8 cellular contexts compared by ENCODE assay signal in the genomic region with DNA sequence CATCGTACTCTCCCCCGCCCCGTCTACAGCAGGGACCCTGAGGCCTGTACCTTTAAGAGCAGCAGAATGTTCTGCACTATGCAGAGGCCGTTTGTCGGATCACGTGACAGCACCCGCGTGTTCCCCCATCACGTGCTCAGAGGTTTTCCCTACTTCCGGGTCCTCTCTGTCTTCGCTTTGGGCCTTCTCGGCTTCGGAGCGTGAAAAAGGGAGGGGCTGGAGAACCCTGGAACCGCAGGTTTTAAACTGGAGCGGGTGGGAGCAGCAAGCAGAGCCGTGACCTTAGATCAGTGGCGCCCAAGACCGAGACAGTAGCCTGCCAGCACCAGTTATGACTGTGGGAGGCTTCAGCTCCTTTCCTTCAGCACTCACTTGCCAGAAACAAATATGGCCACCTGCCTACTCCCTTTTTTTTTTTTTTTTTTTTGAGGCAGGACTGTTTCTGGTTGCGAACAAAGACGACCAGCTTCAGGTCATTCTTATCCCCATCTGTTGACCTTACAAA. TPM values are rescaled to one million over a fixed set of nuclear protein-coding genes. Genes with fewer than 3 reads are reported as not detected.
DNase-seq lines count a peak whose midpoint lies in the region; ATAC-seq and TF ChIP-seq lines count a peak whose summit lies in the region.

A gene (minus strand): TSS at position 105 of the 505 bp plus-strand sequence. CDS start 315 bp downstream, outside the sequence.

- H4K20me1 ChIP-seq in DOHH2 (ENCODE audit: control insufficient read depth, insufficient read depth, low read depth, low read length) = no peaks in the 10 kb centered on the region
- H4K20me1 ChIP-seq in GM23338 (replicated peaks; ENCODE audit: insufficient read depth) = no peaks in the 10 kb centered on the region

- H3K4me3 Mint-ChIP-seq in GM23338 = peak within 1 kb of the TSS; percentile 98
- peak within 1 kb of the TSS; percentile 95 for H3K4me3 Mint-ChIP-seq in activated T-helper 17 cell treated with anti-CD3 and anti-CD28 coated beads, Interleukin-2, amount 50 U/mL, for 72 hours
- peak within 1 kb of the TSS; percentile 95 to 100 (median 98) for H3K4me3 Mint-ChIP-seq in naive thymus-derived CD4-positive, alpha-beta T cell
- H3K4me3 Mint-ChIP-seq in stimulated activated memory B cell treated with anti-CD40 and anti-IgM and Interleukin-4, amounts not matched to agents 10 μg/mL and 1 μg/mL and 100 μg/mL, for 72 hours = peak within 1 kb of the TSS; percentile 98

- no peaks in the 10 kb centered on the region for H3K9me3 Mint-ChIP-seq in GM23338
- no peaks in the 10 kb centered on the region for H3K9me3 Mint-ChIP-seq in activated T-helper 17 cell treated with anti-CD3 and anti-CD28 coated beads, Interleukin-2, amount 50 U/mL, for 72 hours
- H3K9me3 Mint-ChIP-seq in naive thymus-derived CD4-positive, alpha-beta T cell = peaks cover 0 to 4% (median 0%) of the 10 kb centered on the region in 11 donors
- no peaks in the 10 kb centered on the region for H3K9me3 Mint-ChIP-seq in stimulated activated memory B cell treated with anti-CD40 and anti-IgM and Interleukin-4, amounts not matched to agents 10 μg/mL and 1 μg/mL and 100 μg/mL, for 72 hours

- POLR2A ChIA-PET in RWPE1 (lab: Yijun Ruan, JAX; ENCODE audit: low non-redundant PET) = interaction anchor here (0.6 kb wide), 3 partner anchors 13 to 52 kb away, joined by 3 to 5 read pairs (median 5); no protein-coding TSS in a partner anchor
- POLR2A ChIA-PET in naive thymus-derived CD4-positive, alpha-beta T cell (lab: Charles Lee) = interaction anchor here (0.6 to 5.2 kb wide), 12 partner anchors 12 to 1629 kb away, joined by 3 to 72 read pairs (median 4); a partner anchor contains a TSS

- H3K27ac Mint-ChIP-seq in GM23338 = peak within 1 kb of the TSS; percentile 100
- peak within 1 kb of the TSS; percentile 99 for H3K27ac Mint-ChIP-seq in activated T-helper 17 cell treated with anti-CD3 and anti-CD28 coated beads, Interleukin-2, amount 50 U/mL, for 72 hours
- H3K27ac Mint-ChIP-seq in naive thymus-derived CD4-positive, alpha-beta T cell = peak within 1 kb of the TSS; percentile 99 to 100 (median 100)
- H3K27ac Mint-ChIP-seq in stimulated activated memory B cell treated with anti-CD40 and anti-IgM and Interleukin-4, amounts not matched to agents 10 μg/mL and 1 μg/mL and 100 μg/mL, for 72 hours = peak within 1 kb of the TSS; percentile 100

- peak within 1 kb of the TSS; percentile 89 for H3K27ac ChIP-seq in DOHH2 (ENCODE audit: low read depth, low read length)
- peak within 1 kb of the TSS; percentile 94 for H3K27ac ChIP-seq in GM23338 (ENCODE audit: low read depth)
- peak within 1 kb of the TSS; percentile 89 for H3K27ac ChIP-seq in RWPE1
- H3K27ac ChIP-seq in naive thymus-derived CD4-positive, alpha-beta T cell (ENCODE audit: low read depth, low read length) = peak within 1 kb of the TSS; percentile 95

- H3K4me2 ChIP-seq in DOHH2 (ENCODE audit: low read length) = peak within 1 kb of the TSS; percentile 89
- peak within 1 kb of the TSS; percentile 89 for H3K4me2 ChIP-seq in GM23338

- peaks cover 12% of the 10 kb centered on the region for H3K27me3 Mint-ChIP-seq in GM23338 (ENCODE audit: insufficient read depth, low read depth, poor library complexity)
- H3K27me3 Mint-ChIP-seq in activated T-helper 17 cell treated with anti-CD3 and anti-CD28 coated beads, Interleukin-2, amount 50 U/mL, for 72 hours = no peaks in the 10 kb centered on the region
- H3K27me3 Mint-ChIP-seq in naive thymus-derived CD4-positive, alpha-beta T cell = no peaks in the 10 kb centered on the region
- H3K27me3 Mint-ChIP-seq in stimulated activated memory B cell treated with anti-CD40 and anti-IgM and Interleukin-4, amounts not matched to agents 10 μg/mL and 1 μg/mL and 100 μg/mL, for 72 hours = no peaks in the 10 kb centered on the region

- H3K36me3 Mint-ChIP-seq in GM23338 (ENCODE audit: low read depth) = peaks cover 3% of the 10 kb centered on the region; the same call in 1 of the 3 replicates
- peaks cover 46% of the 10 kb centered on the region for H3K36me3 Mint-ChIP-seq in activated T-helper 17 cell treated with anti-CD3 and anti-CD28 coated beads, Interleukin-2, amount 50 U/mL, for 72 hours (ENCODE audit: low read depth)
- peaks cover 0 to 20% (median 4%) of the 10 kb centered on the region in 5 donors for H3K36me3 Mint-ChIP-seq in naive thymus-derived CD4-positive, alpha-beta T cell
- H3K36me3 Mint-ChIP-seq in stimulated activated memory B cell treated with anti-CD40 and anti-IgM and Interleukin-4, amounts not matched to agents 10 μg/mL and 1 μg/mL and 100 μg/mL, for 72 hours = peaks cover 22% of the 10 kb centered on the region

- H3K79me2 ChIP-seq in DOHH2 (ENCODE audit: control insufficient read depth, low read length) = peaks cover 12% of the 10 kb centered on the region
- H3K79me2 ChIP-seq in GM23338 (replicated peaks; ENCODE audit: insufficient read depth) = no peaks in the 10 kb centered on the region

- intact Hi-C loops in naive thymus-derived CD4-positive, alpha-beta T cell (cut with micrococcal nuclease) = loop anchor here in 1 of 2 donors (1.0 to 10.0 kb wide), 6 partner anchors 62 to 353 kb away; a partner anchor contains a TSS

- no peaks in the 10 kb centered on the region for H3K4me1 Mint-ChIP-seq in GM23338
- peaks cover 40% of the 10 kb centered on the region for H3K4me1 Mint-ChIP-seq in activated T-helper 17 cell treated with anti-CD3 and anti-CD28 coated beads, Interleukin-2, amount 50 U/mL, for 72 hours
- peaks cover 41 to 77% (median 62%) of the 10 kb centered on the region in 7 donors for H3K4me1 Mint-ChIP-seq in naive thymus-derived CD4-positive, alpha-beta T cell
- H3K4me1 Mint-ChIP-seq in stimulated activated memory B cell treated with anti-CD40 and anti-IgM and Interleukin-4, amounts not matched to agents 10 μg/mL and 1 μg/mL and 100 μg/mL, for 72 hours = peaks cover 58% of the 10 kb centered on the region

- H3K36me3 ChIP-seq in DOHH2 (ENCODE audit: control insufficient read depth, low read length) (peaks cover 8% of the 10 kb centered on the region; the same call in 1 of the 2 replicates), GM23338 (ENCODE audit: insufficient read depth) (no peaks in the 10 kb centered on the region)
- peaks cover 9 to 31% (median 17%) of the 10 kb centered on the region in 3 experiments for H3K36me3 ChIP-seq in naive thymus-derived CD4-positive, alpha-beta T cell (ENCODE audit: control insufficient read depth in 2 of 3, insufficient read depth in 3 of 3, low read length in 3 of 3)

- TF ChIP-seq CTCF in DOHH2 (IDR thresholded peaks at IDR 0.05; ENCODE audit: low read depth, low read length, poor library complexity, severe bottlenecking) (no peak), GM23338 (conservative IDR thresholded peaks at IDR 0.05; ENCODE audit: low read depth in 2 of 2) (no peak), RWPE1 (conservative IDR thresholded peaks at IDR 0.05; ENCODE audit: low read depth) (no peak), fibroblast of mammary gland (conservative IDR thresholded peaks at IDR 0.05; ENCODE audit: control insufficient read depth, insufficient read depth, low read depth, low read length) (no peak)

- peak; percentile 97 for DNase-seq in GM23338 (ENCODE audit: low spot score)
- DNase-seq in LoVo (ENCODE audit: low spot score) = peak; percentile 91
- DNase-seq in RWPE1 (ENCODE audit: low spot score) = peak; percentile 93
- DNase-seq in fibroblast of mammary gland (ENCODE audit: low read depth) = peak; percentile 94
- peak; percentile 73 to 95 (median 93) for DNase-seq in naive thymus-derived CD4-positive, alpha-beta T cell

- H3K9me2 ChIP-seq in DOHH2 (replicated peaks; ENCODE audit: control insufficient read depth, low read length) (no peaks in the 10 kb centered on the region), GM23338 (ENCODE audit: insufficient read depth) (no peaks in the 10 kb centered on the region)

- H3K4me1 ChIP-seq in DOHH2 (ENCODE audit: control insufficient read depth, low read length) = peaks cover 27% of the 10 kb centered on the region
- no peaks in the 10 kb centered on the region; the same call in 1 of the 2 replicates for H3K4me1 ChIP-seq in GM23338 (ENCODE audit: insufficient read depth)
- H3K4me1 ChIP-seq in naive thymus-derived CD4-positive, alpha-beta T cell (ENCODE audit: control insufficient read depth in 2 of 2, insufficient read depth in 2 of 2, low read length in 2 of 2) = peaks cover 31 to 40% of the 10 kb centered on the region in 2 donors

- H3F3A ChIP-seq in DOHH2 (ENCODE audit: control insufficient read depth, insufficient read depth) = no peaks in the 10 kb centered on the region
- no peaks in the 10 kb centered on the region for H3F3A ChIP-seq in GM23338 (replicated peaks; ENCODE audit: low read depth)

- H3K9me3 ChIP-seq in DOHH2 (ENCODE audit: control insufficient read depth, insufficient read depth, low read length) = no peaks in the 10 kb centered on the region
- H3K9me3 ChIP-seq in naive thymus-derived CD4-positive, alpha-beta T cell (ENCODE audit: control insufficient read depth in 2 of 3, low read length in 3 of 3) = no peaks in the 10 kb centered on the region

- CTCF ChIA-PET in RWPE1 (lab: Yijun Ruan, JAX) = interaction anchor here (0.6 to 0.7 kb wide), 5 partner anchors 41 to 1206 kb away, joined by 3 to 6 read pairs (median 3); no protein-coding TSS in a partner anchor
- CTCF ChIA-PET in naive thymus-derived CD4-positive, alpha-beta T cell (lab: Charles Lee) = interaction anchor here (0.6 to 2.2 kb wide), 7 partner anchors 8 to 212 kb away, joined by 3 to 10 read pairs (median 3); no protein-coding TSS in a partner anchor

- ATAC-seq in GM23338 = peak; percentile 98
- ATAC-seq in activated T-helper 17 cell treated with anti-CD3 and anti-CD28 coated beads, Interleukin-2, amount 50 U/mL, for 72 hours (replicated peaks) = peak; percentile 69
- ATAC-seq in naive thymus-derived CD4-positive, alpha-beta T cell = peak; percentile 78
- ATAC-seq in stimulated activated memory B cell treated with anti-CD40 and anti-IgM and Interleukin-4, amounts not matched to agents 10 μg/mL and 1 μg/mL and 100 μg/mL, for 72 hours = peak; percentile 92

- peak within 1 kb of the TSS; percentile 86 for H3K4me3 ChIP-seq in DOHH2 (ENCODE audit: low read length)
- peak within 1 kb of the TSS; percentile 65 for H3K4me3 ChIP-seq in GM23338
- H3K4me3 ChIP-seq in fibroblast of mammary gland (ENCODE audit: control insufficient read depth, low read depth, low read length) = peak within 1 kb of the TSS; percentile 97
- peak within 1 kb of the TSS; percentile 98 for H3K4me3 ChIP-seq in naive thymus-derived CD4-positive, alpha-beta T cell (ENCODE audit: low read length)

- H3K27me3 ChIP-seq in DOHH2 (ENCODE audit: control insufficient read depth, low read length) (no peaks in the 10 kb centered on the region), GM23338 (ENCODE audit: insufficient read depth) (no peaks in the 10 kb centered on the region)
- H3K27me3 ChIP-seq in naive thymus-derived CD4-positive, alpha-beta T cell (ENCODE audit: control insufficient read depth in 2 of 2, insufficient read depth in 2 of 2, low read length in 2 of 2) = no peaks in the 10 kb centered on the region

- peak within 1 kb of the TSS; percentile 95 for H2AFZ ChIP-seq in GM23338

RNA-seq across cellular contexts. Expression of the gene that starts here (rescaled TPM):
- 16.6 and 31.4 TPM in 2 replicates for total RNA-seq in GM23338 (2014; rRNA removed; shearing (Covaris generic))
- 17.8 and 18.1 TPM in 2 replicates for polyA plus RNA-seq in GM23338 (2016; fragmentation: Nextera tagmentation; extraction: Ambion mirVana)
- total RNA-seq in activated T-helper 17 cell treated with anti-CD3 and anti-CD28 coated beads, Interleukin-2, amount 50 U/mL, for 72 hours = 10 to 100 TPM; 34.6 to 47.7 TPM
- 10 to 100 TPM; 56.5 to 76.3 (median 70.7) TPM for total RNA-seq in naive thymus-derived CD4-positive, alpha-beta T cell
- 10 to 100 TPM; 16.0 to 27.3 TPM for polyA plus RNA-seq in naive thymus-derived CD4-positive, alpha-beta T cell

Comparison
In these comparisons a context has a peak if more than half of its experiments do, and no peak if none do; other contexts are left out.
1. Peak in every context shown above with its lines: DNase-seq, ATAC-seq, H3K4me3 ChIP-seq and H3K27ac ChIP-seq.